In genomic region chrX:87661761-87662160, GRCh38 we compare ENCODE assay signal across 26 cellular contexts.
"Had no signal": no experiment of that assay in that cellular context is flagged by ENCODE, and none has a peak within 500 bp of the region (broad histone marks: within the 10 kb centered on the region; RNA-seq: fewer than 3 reads in every experiment).

No MANE protein-coding gene starts in this region.

- H3K27ac ChIP-seq: adrenal gland, ascending aorta, breast epithelium, coronary artery, foreskin keratinocyte, gastroesophageal sphincter had no signal

- H3K9me3 ChIP-seq: adrenal gland, ascending aorta, breast epithelium, gastroesophageal sphincter had no signal

- H3K27me3 ChIP-seq: adrenal gland, ascending aorta, foreskin keratinocyte, gastroesophageal sphincter had no signal

- DNase-seq: activated CD4-positive, alpha-beta memory T cell treated with anti-CD3 and anti-CD28 coated beads for 36 hours; activated CD4-positive, alpha-beta T cell treated with anti-CD3 and anti-CD28 coated beads for 36 hours; activated CD4-positive, alpha-beta T cell treated with anti-CD3 and anti-CD28 coated beads, Interleukin-2, amount 10 ng/mL, durations not matched to agents 24 days and 14 days; activated CD4-positive, CD25-positive, alpha-beta regulatory T cell; activated CD4-positive, CD25-positive, alpha-beta regulatory T cell treated with anti-CD3 and anti-CD28 coated beads, Interleukin-2, amount 50 U/mL, for 72 hours; activated CD8-positive, alpha-beta memory T cell treated with anti-CD3 and anti-CD28 coated beads, Interleukin-2, amount 10 ng/mL, durations not matched to agents 7 days and 5 days; activated CD8-positive, alpha-beta memory T cell treated with anti-CD3 and anti-CD28 coated beads, Interleukin-2, amount 50 U/mL, for 4 hours; activated CD8-positive, alpha-beta T cell treated with anti-CD3 and anti-CD28 coated beads, Interleukin-2, amount 10 ng/mL, durations not matched to agents 7 days and 5 days; activated effector memory CD4-positive, alpha-beta T cell treated with anti-CD3 and anti-CD28 coated beads, Interleukin-2, amount 50 U/mL, for 16 hours; activated naive CD4-positive, alpha-beta T cell treated with anti-CD3 and anti-CD28 coated beads for 36 hours; activated naive CD8-positive, alpha-beta T cell treated with anti-CD3 and anti-CD28 coated beads for 36 hours; activated naive CD8-positive, alpha-beta T cell treated with anti-CD3 and anti-CD28 coated beads, Interleukin-2, amount 50 U/mL, for 24 hours; activated T-cell treated with anti-CD3 and anti-CD28 coated beads, Interleukin-2, amount 50 U/mL, for 1 hour; activated T-cell treated with anti-CD3 and anti-CD28 coated beads, Interleukin-2, amount 50 U/mL, for 48 hours; adrenal gland; dorsolateral prefrontal cortex; effector memory CD4-positive, alpha-beta T cell; endodermal cell; foreskin keratinocyte; head of caudate nucleus; T-helper 2 cell had no signal

- H3K4me3 ChIP-seq: adrenal gland, ascending aorta, breast epithelium, coronary artery, dorsolateral prefrontal cortex, gastroesophageal sphincter had no signal

- H3K36me3 ChIP-seq: adrenal gland, ascending aorta, breast epithelium, gastroesophageal sphincter had no signal

- H3K4me1 ChIP-seq: adrenal gland, ascending aorta, breast epithelium, foreskin keratinocyte, gastroesophageal sphincter had no signal

- ATAC-seq: activated CD4-positive, alpha-beta T cell treated with anti-CD3 and anti-CD28 coated beads for 36 hours; activated CD8-positive, alpha-beta memory T cell treated with anti-CD3 and anti-CD28 coated beads, Interleukin-2, amount 10 ng/mL, durations not matched to agents 7 days and 5 days; activated CD8-positive, alpha-beta T cell treated with anti-CD3 and anti-CD28 coated beads, Interleukin-2, amount 10 ng/mL, durations not matched to agents 7 days and 5 days; activated naive CD8-positive, alpha-beta T cell treated with anti-CD3 and anti-CD28 coated beads, Interleukin-2, amount 50 U/mL, for 24 hours; esophagus mucosa; foreskin keratinocyte; gastroesophageal sphincter had no signal
